16 cellular contexts compared by ENCODE assay signal in genomic region chr1:184427722-184428121, GRCh38. TPM values are rescaled to one million over a fixed set of nuclear protein-coding genes. Genes with fewer than 3 reads are reported as not detected.
DNase-seq lines count a peak whose midpoint lies in the region; ATAC-seq and TF ChIP-seq lines count a peak whose summit lies in the region.
"Had no signal": no experiment of that assay in that cellular context is flagged by ENCODE, and none has a peak within 500 bp of the region (broad histone marks: within the 10 kb centered on the region; RNA-seq: fewer than 3 reads in every experiment).

No MANE protein-coding gene starts in this region.

- POLR2A ChIA-PET in A673 (lab: Charles Lee; ENCODE audit: low non-redundant PET): interaction anchor here (0.6 to 0.7 kb wide), 2 partner anchors 861 to 919 kb away, joined by 3 read pairs; no protein-coding TSS in a partner anchor

- no peak overlapping the region for H3K9ac ChIP-seq in H9 (ENCODE audit: extremely low read depth, insufficient read length, low read length)

- H3K4me3 Mint-ChIP-seq in H9 (no peak overlapping the region), immature natural killer cell (no peak overlapping the region)
- H3K4me3 Mint-ChIP-seq: CD4-positive, CD25-positive, alpha-beta regulatory T cell had no signal

- no peak overlapping the region for H4K5ac ChIP-seq in H9 (ENCODE audit: insufficient read length, low read depth, low read length)

- H3K27ac Mint-ChIP-seq in H9 (peak overlapping the region in 2 of 3 experiments; percentile 38 to 77; a peak in 3 of 7 replicates), immature natural killer cell (peak overlapping the region; percentile 38 to 73 (median 54))
- H3K27ac Mint-ChIP-seq: CD4-positive, CD25-positive, alpha-beta regulatory T cell had no signal

- H3K4me1 ChIP-seq in H9 (ENCODE audit: insufficient read depth, low read length): peaks cover 2% of the 10 kb centered on the region; the same call in 1 of the 2 replicates
- peaks cover 8 to 37% of the 10 kb centered on the region in 2 donors for H3K4me1 ChIP-seq in lung (ENCODE audit: control insufficient read depth in 2 of 2, insufficient read depth in 2 of 2, low read length in 2 of 2)
- no peaks in the 10 kb centered on the region for H3K4me1 ChIP-seq in thyroid gland
- peaks cover 9% of the 10 kb centered on the region for H3K4me1 ChIP-seq in A673 (ENCODE audit: insufficient read depth, low read length, poor library complexity, severe bottlenecking)
- H3K4me1 ChIP-seq: HAP-1 had no signal

- H2BK15ac ChIP-seq in H9 (ENCODE audit: low read depth, low read length): no peak overlapping the region

- H3K4me3 ChIP-seq in lung (no peak overlapping the region), thyroid gland (replicated peaks in 1 of 3) (no peak overlapping the region), A673 (ENCODE audit: low read depth, low read length, poor library complexity, severe bottlenecking) (no peak overlapping the region)
- H3K4me3 ChIP-seq: GM12878, HAP-1 had no signal

- WGBS in H9 (ENCODE audit: extremely low coverage, insufficient read length, low lambda C conversion rate): no CpG with 5 or more reads among the region's 2 CpGs
- WGBS in lung, 2 donors: 69 to 76% methylated on average over 2 of the region's 2 CpGs
- 46 to 65% methylated on average over 2 of the region's 2 CpGs for WGBS in thyroid gland, 2 donors

- ATAC-seq in lung (ENCODE audit: insufficient read depth, low FRiP score): peak; percentile 38
- no peak for ATAC-seq in GM21786 (IDR thresholded peaks at IDR 0.05; ENCODE audit: unreplicated experiment)
- ATAC-seq: GM12878, HepG2 had no signal

- H2BK20ac ChIP-seq in H9 (ENCODE audit: low read depth, low read length, poor library complexity, severe bottlenecking): no peak overlapping the region

- no peak overlapping the region for H3K18ac ChIP-seq in H9 (ENCODE audit: insufficient read length, low read depth, low read length)

- no peak overlapping the region for H2BK12ac ChIP-seq in H9 (ENCODE audit: insufficient read length, low read depth, low read length)

- BruUV-seq in A673 (replicated peaks; lab: Mats Ljungman, UMichigan): no TSS peak

- no peak for DNase-seq in H9
- no peak for DNase-seq in immature natural killer cell
- peak; percentile 35 for DNase-seq in lung (ENCODE audit: low spot score)
- peak; percentile 9 to 23 for DNase-seq in thyroid gland
- DNase-seq in A673 (ENCODE audit: low spot score): no peak
- no peak for DNase-seq in erythroblast (lab: John Stamatoyannopoulos, UW)
- DNase-seq in NOMO-1 treated with DMSO at 0.1 percent for 48 hours (lab: John Stamatoyannopoulos, UW; ENCODE audit: unreplicated experiment): no peak
- DNase-seq: Calu3; CD4-positive, CD25-positive, alpha-beta regulatory T cell; DMS79; GOT3 had no signal

- H2BK120ac ChIP-seq in H9 (ENCODE audit: low read depth, low read length, poor library complexity, severe bottlenecking): no peak overlapping the region

- no peak overlapping the region for H2BK5ac ChIP-seq in H9 (ENCODE audit: insufficient read length, low read length)

- no peaks in the 10 kb centered on the region for H3K79me1 ChIP-seq in H9 (ENCODE audit: insufficient read depth, low read depth, low read length, poor library complexity, severe bottlenecking)

- no peaks in the 10 kb centered on the region for H3K27me3 Mint-ChIP-seq in H9 (ENCODE audit: low read depth)
- peaks cover 0 to 2% (median 0%) of the 10 kb centered on the region in 3 donors for H3K27me3 Mint-ChIP-seq in immature natural killer cell (ENCODE audit: low read depth in 3 of 3)

- H3K9me3 ChIP-seq in H9 (ENCODE audit: control insufficient read depth, low read depth, low read length) (no peaks in the 10 kb centered on the region), lung (ENCODE audit: control insufficient read depth in 2 of 2, insufficient read depth in 1 of 2, low read length in 1 of 2) (no peaks in the 10 kb centered on the region), thyroid gland (no peaks in the 10 kb centered on the region), A673 (ENCODE audit: low read depth, low read length, poor library complexity, severe bottlenecking) (no peaks in the 10 kb centered on the region)

- H3K36me3 Mint-ChIP-seq in H9 (ENCODE audit: insufficient read depth in 1 of 3, low read depth in 3 of 3): peaks cover 7 to 22% (median 7%) of the 10 kb centered on the region in 3 experiments
- peaks cover 4 to 15% (median 11%) of the 10 kb centered on the region in 3 donors for H3K36me3 Mint-ChIP-seq in immature natural killer cell
- H3K36me3 Mint-ChIP-seq: CD4-positive, CD25-positive, alpha-beta regulatory T cell had no signal

- H3K23me2 ChIP-seq in H9 (ENCODE audit: insufficient read length, low read depth, low read length, poor library complexity, severe bottlenecking): no peaks in the 10 kb centered on the region

- H3K14ac ChIP-seq in H9 (ENCODE audit: insufficient read depth, low read length): no peak overlapping the region

- H2AFZ ChIP-seq in H9 (ENCODE audit: low read length): no peak overlapping the region

- no peak overlapping the region for H3K4ac ChIP-seq in H9 (ENCODE audit: low read depth, low read length)

- no peak overlapping the region for H3K56ac ChIP-seq in H9 (ENCODE audit: insufficient read length, low read depth, low read length)

- H3K27ac ChIP-seq in H9 (ENCODE audit: insufficient read length, low read depth, low read length) (no peak overlapping the region), lung (ENCODE audit: low read depth in 1 of 2, low read length in 1 of 2) (no peak overlapping the region), thyroid gland (no peak overlapping the region), A673 (ENCODE audit: low read depth, low read length, poor library complexity, severe bottlenecking) (no peak overlapping the region)

- CTCF ChIA-PET in A673 (lab: Charles Lee): no interaction called here

- no peak overlapping the region for H4K8ac ChIP-seq in H9 (replicated peaks; ENCODE audit: insufficient read length, low read depth, low read length)

- H3K36me3 ChIP-seq in lung (ENCODE audit: control insufficient read depth in 2 of 2, insufficient read depth in 2 of 2, low read length in 2 of 2): peaks cover 0 to 1% of the 10 kb centered on the region in 2 donors
- no peaks in the 10 kb centered on the region for H3K36me3 ChIP-seq in thyroid gland
- H3K36me3 ChIP-seq in A673 (ENCODE audit: insufficient read depth, low read length, poor library complexity, severe bottlenecking): no peaks in the 10 kb centered on the region
- H3K36me3 ChIP-seq: HAP-1 had no signal

- no peak overlapping the region for H2AK5ac ChIP-seq in H9 (ENCODE audit: insufficient read length, low read length)

- H3K27me3 ChIP-seq in H9 (ENCODE audit: insufficient read depth, low read length) (no peaks in the 10 kb centered on the region), lung (ENCODE audit: control insufficient read depth, insufficient read depth) (no peaks in the 10 kb centered on the region), thyroid gland (no peaks in the 10 kb centered on the region), A673 (replicated peaks; ENCODE audit: insufficient read depth, low read depth, low read length, poor library complexity) (no peaks in the 10 kb centered on the region)

- no peaks in the 10 kb centered on the region; a peak in 1 of 5 replicates for H3K9me3 Mint-ChIP-seq in H9
- H3K9me3 Mint-ChIP-seq in immature natural killer cell: no peaks in the 10 kb centered on the region

- H4K91ac ChIP-seq in H9 (ENCODE audit: insufficient read length, low read depth, low read length): no peak overlapping the region

- peaks cover 16 to 39% of the 10 kb centered on the region in 2 experiments for H3K4me1 Mint-ChIP-seq in H9
- H3K4me1 Mint-ChIP-seq in immature natural killer cell: peaks cover 56 to 60% of the 10 kb centered on the region in 2 donors
- H3K4me1 Mint-ChIP-seq: CD4-positive, CD25-positive, alpha-beta regulatory T cell had no signal

- H3T11ph ChIP-seq in H9 (ENCODE audit: low read length): no peak overlapping the region

- TF ChIP-seq CTCF in H9 (conservative IDR thresholded peaks at IDR 0.05): no peak
- TF ChIP-seq CTCF in lung (IDR thresholded peaks at IDR 0.05; ENCODE audit: control extremely low read depth, extremely low read depth): no peak
- no peak for TF ChIP-seq CTCF in thyroid gland (IDR thresholded peaks at IDR 0.05)
- TF ChIP-seq CTCF in A673 (conservative IDR thresholded peaks at IDR 0.05; ENCODE audit: low read depth, low read length): no peak

- intact Hi-C loops in thyroid gland (cut with DNase I): no loop called here
- intact Hi-C loops in A673 (cut with micrococcal nuclease; ENCODE audit: unreplicated experiment): no loop called here

- H3K23ac ChIP-seq in H9 (ENCODE audit: insufficient read length, low read depth, low read length): no peak overlapping the region

- TF ChIP-seq POLR2A in thyroid gland (IDR thresholded peaks at IDR 0.05): no peak
- TF ChIP-seq POLR2A in erythroblast (IDR thresholded peaks at IDR 0.05; ENCODE audit: low read length): no peak

- no peak overlapping the region for H3K4me2 ChIP-seq in H9 (ENCODE audit: insufficient read depth, insufficient read length, low read length)

- H3K79me2 ChIP-seq in H9 (ENCODE audit: insufficient read depth, low read length): no peaks in the 10 kb centered on the region

- no peaks in the 10 kb centered on the region for H4K20me1 ChIP-seq in H9 (ENCODE audit: control insufficient read depth, insufficient read depth, insufficient read length)

RNA-seq across cellular contexts. Expression of gene C1orf21, which starts 40.9 kb away (rescaled TPM):
- total RNA-seq in H9 (2021) (36.0 and 36.4 TPM in 2 replicates), lung (10 to 100 TPM; 50.1 to 59.9 TPM), thyroid gland (10 to 100 TPM; 13.1 to 30.6 (median 22.1) TPM), A673 (2021) (31.3 and 34.3 TPM in 2 replicates)
- polyA plus RNA-seq in immature natural killer cell (100 to 1,000 TPM; 119 to 149 (median 130) TPM), lung (10 to 100 TPM; 16.2 to 40.9 TPM)
- total RNA-seq: G401, HepG2 had no signal
- polyA plus RNA-seq: HepG2 had no signal

Comparison
In these comparisons a context has a peak if more than half of its experiments do, and no peak if none do; other contexts are left out.
1. DNase-seq: peak in lung (single experiment) and thyroid gland (2 of 2); none in H9 (single experiment), immature natural killer cell (0 of 3), A673 (single experiment), erythroblast (0 of 2) and NOMO-1 treated with DMSO at 0.1 percent for 48 hours (single experiment).